In genomic region chr11:117966908-117967307, GRCh38 we compare ENCODE assay signal across 24 cellular contexts. TPM values are rescaled to one million over a fixed set of nuclear protein-coding genes. Genes with fewer than 3 reads are reported as not detected.
DNase-seq lines count a peak whose midpoint lies in the region; ATAC-seq and TF ChIP-seq lines count a peak whose summit lies in the region.
"Had no signal": no experiment of that assay in that cellular context is flagged by ENCODE, and none has a peak within 500 bp of the region (broad histone marks: within the 10 kb centered on the region; RNA-seq: fewer than 3 reads in every experiment).

No MANE protein-coding gene starts in this region.

- peaks cover 39% of the 10 kb centered on the region for H3K4me1 Mint-ChIP-seq in activated CD4-positive, alpha-beta T cell treated with anti-CD3 and anti-CD28 coated beads, Interleukin-2, amount 10 ng/mL, durations not matched to agents 24 days and 14 days

- no peak overlapping the region for H3K27ac Mint-ChIP-seq in activated CD4-positive, alpha-beta T cell treated with anti-CD3 and anti-CD28 coated beads, Interleukin-2, amount 10 ng/mL, durations not matched to agents 24 days and 14 days
- H3K27ac Mint-ChIP-seq: CD14-positive monocyte had no signal

- no peaks in the 10 kb centered on the region for H3K27me3 Mint-ChIP-seq in activated CD4-positive, alpha-beta T cell treated with anti-CD3 and anti-CD28 coated beads, Interleukin-2, amount 10 ng/mL, durations not matched to agents 24 days and 14 days
- H3K27me3 Mint-ChIP-seq: CD8-positive, alpha-beta memory T cell had no signal

- peak; percentile 42 for DNase-seq in activated CD4-positive, alpha-beta T cell treated with anti-CD3 and anti-CD28 coated beads, Interleukin-2, amount 10 ng/mL, durations not matched to agents 24 days and 14 days
- DNase-seq in activated CD4-positive, alpha-beta T cell treated with anti-CD3 and anti-CD28 coated beads, Interleukin-2, amount 50 U/mL, for 4 hours: no peak
- DNase-seq in lung (ENCODE audit: low spot score) (peak; percentile 32), hepatocyte (ENCODE audit: low spot score) (no peak), mucosa of descending colon (no peak)
- DNase-seq in stimulated activated CD8-positive, alpha-beta memory T cell treated with anti-CD3 and anti-CD28 coated beads, Interleukin-4, amount 100 ng/mL, for 48 hours: peak; percentile 11
- DNase-seq: BE2C; Calu3; CD8-positive, alpha-beta memory T cell; DMS79 treated with DMSO at 0.1 percent for 48 hours; GF-D8; KBM-7; MV-4-11; NCI-H1105; NCI-H1436 treated with DMSO at 0.1 percent for 48 hours; NCI-H187 treated with DMSO at 0.1 percent for 48 hours; NCI-H524; NCI-H748 treated with DMSO at 0.1 percent for 48 hours had no signal

- no peaks in the 10 kb centered on the region for H4K20me1 ChIP-seq in hepatocyte (ENCODE audit: insufficient read depth, poor library complexity, severe bottlenecking)

- WGBS in lung, 2 donors: 64 to 82% methylated on average over 8 of the region's 8 CpGs
- WGBS in hepatocyte (ENCODE audit: low lambda C conversion rate, missing lambda C conversion rate): 87% methylated on average over 8 of the region's 8 CpGs

- no peak overlapping the region for H3K4me2 ChIP-seq in hepatocyte

- H3K4me3 ChIP-seq in lung (no peak overlapping the region), hepatocyte (no peak overlapping the region), mucosa of descending colon (no peak overlapping the region)

- H3K9me3 Mint-ChIP-seq in activated CD4-positive, alpha-beta T cell treated with anti-CD3 and anti-CD28 coated beads, Interleukin-2, amount 10 ng/mL, durations not matched to agents 24 days and 14 days: no peaks in the 10 kb centered on the region
- H3K9me3 Mint-ChIP-seq: CD8-positive, alpha-beta memory T cell had no signal

- H3K27me3 ChIP-seq in lung (ENCODE audit: control insufficient read depth, insufficient read depth): no peaks in the 10 kb centered on the region
- no peaks in the 10 kb centered on the region for H3K27me3 ChIP-seq in hepatocyte

- H3K79me2 ChIP-seq in hepatocyte: no peaks in the 10 kb centered on the region

- no peak overlapping the region for H3K4me3 Mint-ChIP-seq in activated CD4-positive, alpha-beta T cell treated with anti-CD3 and anti-CD28 coated beads, Interleukin-2, amount 10 ng/mL, durations not matched to agents 24 days and 14 days
- H3K4me3 Mint-ChIP-seq: CD14-positive monocyte; CD8-positive, alpha-beta memory T cell had no signal

- no peak overlapping the region for H2AFZ ChIP-seq in hepatocyte

- peaks cover 13% of the 10 kb centered on the region for H3K36me3 Mint-ChIP-seq in activated CD4-positive, alpha-beta T cell treated with anti-CD3 and anti-CD28 coated beads, Interleukin-2, amount 10 ng/mL, durations not matched to agents 24 days and 14 days (ENCODE audit: low read depth)

- TF ChIP-seq CTCF in lung (IDR thresholded peaks at IDR 0.05; ENCODE audit: control extremely low read depth, extremely low read depth) (no peak), hepatocyte (IDR thresholded peaks at IDR 0.05; ENCODE audit: poor library complexity) (no peak), mucosa of descending colon (IDR thresholded peaks at IDR 0.05) (no peak)

- no peaks in the 10 kb centered on the region for H3K9me2 ChIP-seq in hepatocyte (replicated peaks; ENCODE audit: insufficient read depth)

- ATAC-seq in lung (ENCODE audit: insufficient read depth, low FRiP score) (peak; percentile 21), HG02588 (IDR thresholded peaks at IDR 0.05; ENCODE audit: unreplicated experiment) (no peak), mucosa of descending colon (no peak), HG03135 (IDR thresholded peaks at IDR 0.05; ENCODE audit: unreplicated experiment) (no peak)

- H3K36me3 ChIP-seq in lung (ENCODE audit: control insufficient read depth in 2 of 2, insufficient read depth in 2 of 2, low read length in 2 of 2): no peaks in the 10 kb centered on the region
- no peaks in the 10 kb centered on the region for H3K36me3 ChIP-seq in hepatocyte (replicated peaks; ENCODE audit: insufficient read depth, low read depth)
- H3K36me3 ChIP-seq in mucosa of descending colon (ENCODE audit: low read depth): no peaks in the 10 kb centered on the region
- H3K36me3 ChIP-seq: BE2C had no signal

- H3K27ac ChIP-seq in lung (ENCODE audit: low read depth in 1 of 2, low read length in 1 of 2): no peak overlapping the region
- no peak overlapping the region for H3K27ac ChIP-seq in hepatocyte
- H3K27ac ChIP-seq: 22Rv1 had no signal

- intact Hi-C loops in activated CD4-positive, alpha-beta T cell treated with anti-CD3 and anti-CD28 coated beads, Interleukin-2, amount 10 ng/mL, durations not matched to agents 24 days and 14 days (cut with micrococcal nuclease): no loop called here
- intact Hi-C loops in mucosa of descending colon (cut with DNase I, micrococcal nuclease): no loop called here

- H3K4me1 ChIP-seq in lung (ENCODE audit: control insufficient read depth in 2 of 2, insufficient read depth in 2 of 2, low read length in 2 of 2) (peaks cover 0 to 7% of the 10 kb centered on the region in 2 donors), hepatocyte (ENCODE audit: insufficient read depth) (no peaks in the 10 kb centered on the region), mucosa of descending colon (ENCODE audit: low read depth) (no peaks in the 10 kb centered on the region)
- H3K4me1 ChIP-seq: BE2C had no signal

- H3K9me3 ChIP-seq in lung (ENCODE audit: control insufficient read depth in 2 of 2, insufficient read depth in 1 of 2, low read length in 1 of 2): no peaks in the 10 kb centered on the region
- H3K9me3 ChIP-seq in hepatocyte (ENCODE audit: low read depth): no peaks in the 10 kb centered on the region
- H3K9me3 ChIP-seq in mucosa of descending colon: no peaks in the 10 kb centered on the region
- H3K9me3 ChIP-seq: BE2C had no signal

RNA-seq across cellular contexts. Expression of gene IL10RA, which starts 19.3 kb away (rescaled TPM):
- total RNA-seq in activated CD4-positive, alpha-beta T cell treated with anti-CD3 and anti-CD28 coated beads, Interleukin-2, amount 10 ng/mL, durations not matched to agents 24 days and 14 days: 86.6 and 89.9 TPM in 2 replicates
- total RNA-seq in lung (10 to 100 TPM; 15.4 to 41.1 TPM), hepatocyte (0.28 and 2.3 TPM in 2 replicates), mucosa of descending colon (10 to 100 TPM in 2 of 3 donors, 1 to 10 TPM in 1; 9.3 to 25.9 (median 12.5) TPM)
- polyA plus RNA-seq in lung (10 to 100 TPM in 1 of 2 donors, 1 to 10 TPM in 1; 7.9 to 52.5 TPM), hepatocyte (0.90 and 1.5 TPM in 2 replicates)
- total RNA-seq: LHCN-M2, MCF 10A had no signal

RNA-seq across cellular contexts. Expression of gene TMPRSS13, which starts 37.7 kb away (rescaled TPM):
- 1.2 and 1.5 TPM in 2 replicates for total RNA-seq in activated CD4-positive, alpha-beta T cell treated with anti-CD3 and anti-CD28 coated beads, Interleukin-2, amount 10 ng/mL, durations not matched to agents 24 days and 14 days
- total RNA-seq in lung (1 to 10 TPM; 9.4 TPM), hepatocyte (1.0 and 1.3 TPM in 2 replicates), mucosa of descending colon (1 to 10 TPM in 1 of 3 donors, under 1 TPM in 2; 0.32 to 1.9 (median 0.72) TPM)
- polyA plus RNA-seq in lung (1 to 10 TPM; 5.8 to 9.1 TPM), hepatocyte (1.1 and 1.9 TPM in 2 replicates)
- total RNA-seq: LHCN-M2, MCF 10A had no signal

Comparison
In these comparisons a context has a peak if more than half of its experiments do, and no peak if none do; other contexts are left out.
1. DNase-seq: peak in activated CD4-positive, alpha-beta T cell treated with anti-CD3 and anti-CD28 coated beads, Interleukin-2, amount 10 ng/mL, durations not matched to agents 24 days and 14 days (single experiment), lung (single experiment) and stimulated activated CD8-positive, alpha-beta memory T cell treated with anti-CD3 and anti-CD28 coated beads, Interleukin-4, amount 100 ng/mL, for 48 hours (single experiment); none in activated CD4-positive, alpha-beta T cell treated with anti-CD3 and anti-CD28 coated beads, Interleukin-2, amount 50 U/mL, for 4 hours (0 of 2), hepatocyte (single experiment) and mucosa of descending colon (0 of 3).